ENCODE assay signal across 19 cellular contexts in the genomic region with DNA sequence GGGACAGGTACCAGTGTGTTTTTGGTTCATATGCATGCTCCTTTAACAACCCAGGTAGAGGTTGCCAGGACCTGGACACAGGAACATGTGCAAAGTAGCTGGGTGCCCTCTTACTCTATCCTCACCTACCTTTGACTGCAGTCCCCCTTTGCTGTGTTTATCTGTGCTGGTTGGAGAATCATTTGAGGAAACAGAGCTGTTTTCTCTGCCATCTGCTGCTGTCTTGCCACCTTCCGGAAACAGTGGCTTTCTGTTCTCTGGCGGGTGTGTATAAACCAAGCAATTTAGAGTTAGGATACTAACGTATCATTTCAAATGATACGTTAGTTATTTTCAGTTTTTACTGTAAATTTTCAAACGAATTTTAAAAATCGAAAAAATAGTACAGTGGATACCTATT.
"Had no signal": no experiment of that assay in that cellular context is flagged by ENCODE, and none has a peak within 500 bp of the region (broad histone marks: within the 10 kb centered on the region; RNA-seq: fewer than 3 reads in every experiment).

No MANE protein-coding gene starts in this region.

- ATAC-seq: activated CD4-positive, CD25-positive, alpha-beta regulatory T cell treated with anti-CD3 and anti-CD28 coated beads, Interleukin-2, amount 50 U/mL, for 24 hours; activated CD8-positive, alpha-beta memory T cell treated with anti-CD3 and anti-CD28 coated beads, Interleukin-2, amount 10 ng/mL, durations not matched to agents 7 days and 5 days; activated CD8-positive, alpha-beta T cell treated with anti-CD3 and anti-CD28 coated beads for 36 hours; activated naive CD8-positive, alpha-beta T cell treated with anti-CD3 and anti-CD28 coated beads, Interleukin-2, amount 50 U/mL, for 24 hours; natural killer cell treated with Interleukin-12 subunit alpha and Interleukin-12 subunit beta and Interleukin-15 and Interleukin-18, amount 100 ng/mL, for 72 hours; right cardiac atrium; stimulated activated naive CD8-positive, alpha-beta T cell treated with anti-CD3 and anti-CD28 coated beads, Interleukin-15, Interleukin-2, amounts not matched to agents 100 U/mL and 50 U/mL, for 24 hours had no signal

- DNase-seq: activated CD4-positive, alpha-beta T cell treated with anti-CD3 and anti-CD28 coated beads, Interleukin-2, amount 10 ng/mL, durations not matched to agents 7 days and 5 days; activated CD8-positive, alpha-beta memory T cell treated with anti-CD3 and anti-CD28 coated beads, Interleukin-2, amount 10 ng/mL, durations not matched to agents 7 days and 5 days; activated CD8-positive, alpha-beta T cell treated with anti-CD3 and anti-CD28 coated beads for 36 hours; activated gamma-delta T cell; activated naive CD4-positive, alpha-beta T cell treated with anti-CD3 and anti-CD28 coated beads, Interleukin-2, amount 50 U/mL, for 16 hours; activated naive CD8-positive, alpha-beta T cell treated with anti-CD3 and anti-CD28 coated beads, Interleukin-2, amount 50 U/mL, for 24 hours; activated T-cell treated with anti-CD3 and anti-CD28 coated beads for 4 hours; brain microvascular endothelial cell; colonic mucosa; immature natural killer cell; kidney glomerular epithelial cell; left ventricle myocardium inferior; ovary; right cardiac atrium; stimulated activated CD4-positive, alpha-beta T cell treated with anti-CD3 and anti-CD28 coated beads, Interleukin-12 subunit alpha, Interleukin-12 subunit beta, amount 100 ng/mL, for 4 hours; stimulated activated CD4-positive, alpha-beta T cell treated with anti-CD3 and anti-CD28 coated beads, Interleukin-4, amount 100 ng/mL, for 4 hours; stimulated activated naive CD8-positive, alpha-beta T cell treated with anti-CD3 and anti-CD28 coated beads, Interleukin-15, Interleukin-2, amounts not matched to agents 100 U/mL and 50 U/mL, for 24 hours had no signal
